Comparison of ENCODE assay signal across 11 cellular contexts in the genomic region with DNA sequence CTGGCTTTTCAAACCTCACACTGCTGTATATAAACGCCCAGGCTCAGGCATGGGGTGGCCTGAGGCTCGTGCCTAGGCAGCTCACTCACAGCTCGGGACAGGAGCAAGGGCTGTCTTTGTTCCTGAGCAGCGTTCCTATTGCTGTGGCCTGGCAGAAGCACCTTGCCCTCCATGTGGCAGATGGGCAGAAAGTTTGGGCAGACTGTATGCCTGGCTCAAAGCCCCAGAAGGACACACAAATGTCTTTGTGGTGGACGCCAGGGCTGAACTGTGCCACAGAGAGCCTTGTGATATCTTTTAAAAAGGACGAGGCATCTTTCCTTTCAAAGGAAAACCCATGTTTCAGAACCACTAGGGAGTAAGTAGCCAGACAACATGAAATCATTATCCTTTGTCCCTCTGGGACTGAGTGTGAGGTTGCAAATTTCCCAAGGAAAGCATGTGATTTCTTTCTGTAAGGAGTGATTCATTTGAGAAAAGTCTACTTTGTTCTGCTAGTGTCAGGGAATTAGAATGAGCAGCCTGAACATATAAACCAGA. TPM values are rescaled to one million over a fixed set of nuclear protein-coding genes. Genes with fewer than 3 reads are reported as not detected.
DNase-seq lines count a peak whose midpoint lies in the region; ATAC-seq, FAIRE-seq and TF ChIP-seq lines count a peak whose summit lies in the region.
"Had no signal": no experiment of that assay in that cellular context is flagged by ENCODE, and none has a peak within 500 bp of the region (broad histone marks: within the 10 kb centered on the region; RNA-seq: fewer than 3 reads in every experiment).

No MANE protein-coding gene starts in this region.

- H3K79me2 ChIP-seq in endothelial cell of umbilical vein (ENCODE audit: control insufficient read depth, insufficient read depth, low read length) = no peaks in the 10 kb centered on the region

- CTCF ChIA-PET in endothelial cell of umbilical vein (lab: Charles Lee) = interaction anchor here (1.1 kb wide), 1 partner anchor 15 kb away, joined by 3 read pairs; no protein-coding TSS in a partner anchor

- H2AFZ ChIP-seq in endothelial cell of umbilical vein (ENCODE audit: low read depth, low read length) = no peak overlapping the region

- H3K27ac ChIP-seq in endothelial cell of umbilical vein (ENCODE audit: insufficient read depth, low read depth, low read length) (no peak overlapping the region), upper lobe of left lung (peak overlapping the region in 2 of 4 donors; percentile 21 to 38)
- H3K27ac ChIP-seq: 22Rv1 had no signal

- FAIRE-seq in endothelial cell of umbilical vein (lab: Jason Lieb, UNC) = peak; percentile 38

- POLR2A ChIA-PET in endothelial cell of umbilical vein (lab: Charles Lee) = no interaction called here

- WGBS in upper lobe of left lung, 2 donors = 57 to 80% methylated on average over 2 to 6 of the region's 6 CpGs

- TF ChIP-seq CTCF in endothelial cell of umbilical vein (IDR thresholded peaks at IDR 0.05; ENCODE audit: extremely low read depth in 1 of 2, insufficient read depth in 1 of 2, low read depth in 1 of 2, low read length in 2 of 2) (no peak), upper lobe of left lung (IDR thresholded peaks at IDR 0.05) (no peak)

- TF ChIP-seq EP300 in upper lobe of left lung (IDR thresholded peaks at IDR 0.05) = no peak

- no peak for TF ChIP-seq POLR2A in endothelial cell of umbilical vein (IDR thresholded peaks at IDR 0.05; ENCODE audit: low read depth, low read length)
- no peak for TF ChIP-seq POLR2A in upper lobe of left lung (IDR thresholded peaks at IDR 0.05)

- no peak overlapping the region for H3K4me3 ChIP-seq in endothelial cell of umbilical vein (replicated peaks in 1 of 3; ENCODE audit: insufficient read depth in 1 of 3, low read depth in 1 of 3, low read length in 3 of 3)
- no peak overlapping the region for H3K4me3 ChIP-seq in upper lobe of left lung

- H3K9me1 ChIP-seq in endothelial cell of umbilical vein (replicated peaks; ENCODE audit: control insufficient read depth, extremely low read depth, insufficient read depth, low read length) = no peaks in the 10 kb centered on the region

- H3K4me1 ChIP-seq in endothelial cell of umbilical vein (ENCODE audit: control insufficient read depth, extremely low read depth, insufficient read depth, low read length) (no peaks in the 10 kb centered on the region), upper lobe of left lung (no peaks in the 10 kb centered on the region)

- H3K4me2 ChIP-seq in endothelial cell of umbilical vein (ENCODE audit: insufficient read depth, low read length) = no peak overlapping the region

- no peaks in the 10 kb centered on the region for H3K36me3 ChIP-seq in endothelial cell of umbilical vein (ENCODE audit: control insufficient read depth in 2 of 2, extremely low read depth in 1 of 2, insufficient read depth in 2 of 2, low read length in 2 of 2)
- no peaks in the 10 kb centered on the region for H3K36me3 ChIP-seq in upper lobe of left lung

- dilution Hi-C loops in endothelial cell of umbilical vein (cut with MboI; ENCODE audit: extremely low pct_ligation_motif_present, low sequenced_read_pairs) = no loop called here

- no peak overlapping the region for H3K9ac ChIP-seq in endothelial cell of umbilical vein (replicated peaks; ENCODE audit: extremely low read depth, insufficient read depth, low read length)

- H3K9me3 ChIP-seq in endothelial cell of umbilical vein (replicated peaks; ENCODE audit: control insufficient read depth, insufficient read depth, low read length) (no peaks in the 10 kb centered on the region), upper lobe of left lung (no peaks in the 10 kb centered on the region)

- DNase-seq in DMS 273 (lab: John Stamatoyannopoulos, UW; ENCODE audit: unreplicated experiment) (peak; percentile 49), DMS 273 treated with DMSO at 0.1 percent for 48 hours (lab: John Stamatoyannopoulos, UW) (no peak), endothelial cell of umbilical vein (ENCODE audit: low read depth, low spot score) (no peak), midbrain (lab: John Stamatoyannopoulos, UW) (peak; percentile 59), upper lobe of left lung (no peak), NCI-H2029 treated with DMSO at 0.1 percent for 48 hours (lab: John Stamatoyannopoulos, UW) (no peak), activated gamma-delta T cell (lab: John Stamatoyannopoulos, UW) (no peak)
- DNase-seq: NCI-H510A, T-helper 9 cell had no signal

- BruUV-seq in endothelial cell of umbilical vein (replicated peaks; lab: Mats Ljungman, UMichigan) = no TSS peak

- intact Hi-C loops in endothelial cell of umbilical vein (cut with micrococcal nuclease) = no loop called here

- ATAC-seq in upper lobe of left lung (ENCODE audit: low FRiP score in 2 of 2) (peak; percentile 57 to 78), GM21786 (IDR thresholded peaks at IDR 0.05; ENCODE audit: unreplicated experiment) (no peak)

- peaks cover 0 to 4% of the 10 kb centered on the region in 2 experiments for H3K27me3 ChIP-seq in endothelial cell of umbilical vein (ENCODE audit: control insufficient read depth in 2 of 2, insufficient read depth in 2 of 2, low read length in 2 of 2)
- no peaks in the 10 kb centered on the region for H3K27me3 ChIP-seq in upper lobe of left lung

- H4K20me1 ChIP-seq in endothelial cell of umbilical vein (replicated peaks; ENCODE audit: control insufficient read depth, extremely low read depth, insufficient read depth, low read length) = no peaks in the 10 kb centered on the region

TF ChIP-seq in endothelial cell of umbilical vein, 7 proteins besides CTCF, POLR2A, EP300 and RAD21:
- no peak for TF ChIP-seq POLR2AphosphoS5 (IDR thresholded peaks at IDR 0.05; ENCODE audit: insufficient read depth, low read depth, low read length)
- TF ChIP-seq EZH2 (IDR thresholded peaks at IDR 0.05; ENCODE audit: borderline replicate concordance, low read depth, low read length, severe bottlenecking) = no peak
- TF ChIP-seq, protein P1, sequence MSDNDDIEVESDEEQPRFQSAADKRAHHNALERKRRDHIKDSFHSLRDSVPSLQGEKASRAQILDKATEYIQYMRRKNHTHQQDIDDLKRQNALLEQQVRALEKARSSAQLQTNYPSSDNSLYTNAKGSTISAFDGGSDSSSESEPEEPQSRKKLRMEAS (IDR thresholded peaks at IDR 0.05; ENCODE audit: insufficient read depth, insufficient read length) = no peak

RNA-seq across cellular contexts. Expression of gene UBE2E1, which starts 29.3 kb away (rescaled TPM):
- total RNA-seq in endothelial cell of umbilical vein = 114 TPM in 2 replicates
- polyA plus RNA-seq in endothelial cell of umbilical vein = 54.7 and 72.7 TPM in 2 replicates
- polyA plus RNA-seq in endothelial cell of umbilical vein (2011; cell fraction: cytosol; rRNA removed) = 85.2 and 94.6 TPM in 2 replicates
- polyA plus RNA-seq in endothelial cell of umbilical vein (2011; cell fraction: nucleus; rRNA removed) = 81.5 and 97.3 TPM in 2 replicates
- polyA plus RNA-seq in endothelial cell of umbilical vein (2012) = 104 and 137 TPM in 2 replicates
- polyA minus RNA-seq in endothelial cell of umbilical vein = 65.2 and 77.5 TPM in 2 replicates
- polyA minus RNA-seq in endothelial cell of umbilical vein (2011; cell fraction: cytosol; rRNA and poly(A)+ RNA removed) = 18.4 TPM
- 61.3 and 72.7 TPM in 2 replicates for polyA minus RNA-seq in endothelial cell of umbilical vein (2011; cell fraction: nucleus; rRNA and poly(A)+ RNA removed)
- total RNA-seq in upper lobe of left lung = 100 to 1,000 TPM in 1 of 6 donors, 10 to 100 TPM in 5; 44.8 to 108 (median 80.5) TPM

Comparison
In these comparisons a context has a peak if more than half of its experiments do, and no peak if none do; other contexts are left out.
1. DNase-seq: peak in DMS 273 (single experiment) and midbrain (single experiment); none in DMS 273 treated with DMSO at 0.1 percent for 48 hours (single experiment), endothelial cell of umbilical vein (single experiment), upper lobe of left lung (0 of 2), NCI-H2029 treated with DMSO at 0.1 percent for 48 hours (single experiment) and activated gamma-delta T cell (single experiment).